In the genomic region with DNA sequence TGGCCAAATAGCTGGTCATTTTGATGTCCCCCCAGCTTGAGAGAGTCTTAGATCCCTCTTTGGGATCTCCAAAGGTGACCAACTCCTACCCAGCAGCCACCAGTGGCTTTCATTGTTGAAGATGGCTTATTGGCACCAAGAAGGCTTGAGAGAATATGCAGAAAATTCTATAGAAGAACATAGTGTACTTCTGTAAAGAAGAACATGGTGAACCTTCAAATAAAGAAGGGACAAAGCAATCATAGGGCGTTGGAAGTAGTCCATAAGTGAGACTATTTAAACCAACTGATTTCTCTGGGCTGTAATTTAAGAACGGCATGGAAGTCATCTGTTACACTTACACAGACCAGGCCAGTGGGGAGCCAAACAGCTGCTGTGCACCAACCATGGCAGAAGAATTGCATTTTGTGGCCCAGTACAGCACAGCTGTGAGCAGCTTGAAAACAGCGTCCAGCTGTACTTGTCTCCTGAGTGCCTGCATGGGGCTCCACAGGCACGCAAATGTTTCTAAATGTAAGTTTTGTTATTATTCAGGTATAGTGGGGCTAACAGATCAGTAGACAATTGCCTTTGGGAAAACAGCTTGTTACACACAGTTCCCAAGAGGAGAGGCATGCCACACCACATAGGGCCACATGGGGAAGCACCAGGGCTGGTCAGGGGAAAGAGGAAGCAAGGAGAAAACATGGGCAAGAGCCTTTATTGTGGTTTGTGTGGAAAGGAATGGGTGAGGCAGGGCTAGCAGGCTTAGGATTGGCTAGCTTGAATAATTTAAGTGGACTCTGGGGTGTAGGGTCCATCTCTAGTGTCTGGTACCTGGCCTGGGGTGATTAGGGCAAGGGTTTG, we compare ENCODE assay signal across 11 cellular contexts.
DNase-seq lines count a peak whose midpoint lies in the region; ATAC-seq, FAIRE-seq and TF ChIP-seq lines count a peak whose summit lies in the region.
"Had no signal": no experiment of that assay in that cellular context is flagged by ENCODE, and none has a peak within 500 bp of the region (broad histone marks: within the 10 kb centered on the region; RNA-seq: fewer than 3 reads in every experiment).

No MANE protein-coding gene starts in this region.

- no peak for FAIRE-seq in urothelium cell line (lab: Jason Lieb, UNC)
- FAIRE-seq: TTC549 had no signal

- no peak overlapping the region for H2AFZ ChIP-seq in osteoblast (ENCODE audit: low read length)

- no peak overlapping the region for H3K27ac ChIP-seq in osteoblast (ENCODE audit: low read depth, low read length)
- H3K27ac ChIP-seq: spleen had no signal

- peak; percentile 90 for ATAC-seq in GM18907 (IDR thresholded peaks at IDR 0.05; ENCODE audit: unreplicated experiment)
- peak; percentile 97 for ATAC-seq in HG02798 (IDR thresholded peaks at IDR 0.05; ENCODE audit: poor library complexity, unreplicated experiment)
- no peak for ATAC-seq in effector memory CD8-positive, alpha-beta T cell (replicated peaks)

- H3K4me3 ChIP-seq in osteoblast (ENCODE audit: insufficient read depth, low read length): no peak overlapping the region
- H3K4me3 ChIP-seq: spleen had no signal

- H3K36me3 ChIP-seq in osteoblast (ENCODE audit: insufficient read depth, low read length): no peaks in the 10 kb centered on the region
- H3K36me3 ChIP-seq: spleen had no signal

- H3K27ac Mint-ChIP-seq in effector memory CD8-positive, alpha-beta T cell: no peak overlapping the region

- no peaks in the 10 kb centered on the region for H3K27me3 Mint-ChIP-seq in effector memory CD8-positive, alpha-beta T cell

- H3K79me2 ChIP-seq in osteoblast (ENCODE audit: insufficient read depth, low read length): no peaks in the 10 kb centered on the region

- no peaks in the 10 kb centered on the region for H3K4me1 ChIP-seq in osteoblast (ENCODE audit: insufficient read depth, low read length)
- H3K4me1 ChIP-seq: spleen had no signal

- no peaks in the 10 kb centered on the region for H3K27me3 ChIP-seq in osteoblast (ENCODE audit: insufficient read depth, low read length)

- no peaks in the 10 kb centered on the region for H3K4me1 Mint-ChIP-seq in effector memory CD8-positive, alpha-beta T cell (ENCODE audit: low read depth in 2 of 2)

- no peak overlapping the region for H3K4me3 Mint-ChIP-seq in effector memory CD8-positive, alpha-beta T cell

- no peaks in the 10 kb centered on the region for H3K9me3 ChIP-seq in osteoblast (ENCODE audit: low read depth, low read length)
- H3K9me3 ChIP-seq: spleen had no signal

- H3K9me3 Mint-ChIP-seq in effector memory CD8-positive, alpha-beta T cell: no peaks in the 10 kb centered on the region

- H3K36me3 Mint-ChIP-seq in effector memory CD8-positive, alpha-beta T cell (ENCODE audit: insufficient read depth): no peaks in the 10 kb centered on the region

- DNase-seq in NOMO-1 treated with dmso at 0.1 percent for 144 hours (lab: John Stamatoyannopoulos, UW; ENCODE audit: unreplicated experiment) (peak; percentile 25), osteoblast (ENCODE audit: insufficient read length, low spot score, missing footprints) (peak; percentile 32), urothelium cell line (ENCODE audit: low spot score) (no peak), NCI-H69 (lab: John Stamatoyannopoulos, UW) (no peak)
- no peak for DNase-seq in activated CD4-positive, alpha-beta T cell treated with anti-CD3 and anti-CD28 coated beads, Interleukin-2, amount 50 U/mL, for 4 hours
- DNase-seq in effector memory CD8-positive, alpha-beta T cell: no peak
- DNase-seq: NCI-H1417 treated with DMSO at 0.1 percent for 48 hours, spleen had no signal

- peak; percentile 25 for TF ChIP-seq CTCF in osteoblast (IDR thresholded peaks at IDR 0.05; ENCODE audit: extremely low read depth, low read depth, low read length)

- H3K4me2 ChIP-seq in osteoblast (ENCODE audit: insufficient read depth, low read length): no peak overlapping the region

- H4K20me1 ChIP-seq in osteoblast (ENCODE audit: insufficient read depth, low read length): no peaks in the 10 kb centered on the region

Comparison
In these comparisons a context has a peak if more than half of its experiments do, and no peak if none do; other contexts are left out.
1. DNase-seq: peak in NOMO-1 treated with dmso at 0.1 percent for 144 hours (single experiment) and osteoblast (single experiment); none in activated CD4-positive, alpha-beta T cell treated with anti-CD3 and anti-CD28 coated beads, Interleukin-2, amount 50 U/mL, for 4 hours (0 of 2), urothelium cell line (single experiment), effector memory CD8-positive, alpha-beta T cell (0 of 3) and NCI-H69 (single experiment).